In the genomic region with DNA sequence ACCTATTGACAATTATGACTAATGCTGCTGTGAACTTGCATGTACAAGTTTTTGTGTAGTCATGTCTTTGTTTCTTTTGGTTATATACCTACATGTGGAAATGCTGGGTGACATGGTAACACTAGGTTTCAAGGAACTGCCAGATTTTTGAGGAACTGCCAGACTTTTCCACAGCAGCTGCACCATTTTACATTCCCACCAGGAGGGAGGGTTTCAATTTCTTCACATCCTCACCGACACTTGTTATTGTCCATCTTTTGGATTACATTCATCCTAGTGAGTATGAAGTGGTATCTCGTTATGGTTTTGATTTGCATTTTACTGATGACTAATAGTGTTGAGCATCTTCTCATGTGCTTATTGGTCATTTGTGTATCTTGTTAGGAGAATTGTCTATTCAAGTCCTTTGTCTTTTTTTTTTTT, we compare ENCODE assay signal across 27 cellular contexts. TPM values are rescaled to one million over a fixed set of nuclear protein-coding genes. Genes with fewer than 3 reads are reported as not detected.
"Had no signal": no experiment of that assay in that cellular context is flagged by ENCODE, and none has a peak within 500 bp of the region (broad histone marks: within the 10 kb centered on the region; RNA-seq: fewer than 3 reads in every experiment).

No MANE protein-coding gene starts in this region.

- H3K4me3 ChIP-seq: heart left ventricle, left lung, lower lobe of right lung, right lobe of liver, skin epidermis, testis, transverse colon, uterus had no signal

- H3K27me3 ChIP-seq: heart left ventricle, left lung, neutrophil, right lobe of liver, testis, transverse colon, uterus had no signal

- H3K4me1 ChIP-seq: heart left ventricle, left lung, lower lobe of right lung, right lobe of liver, testis, transverse colon, uterus had no signal

- H3K27ac ChIP-seq: heart left ventricle, left lung, lower lobe of right lung, neutrophil, right lobe of liver, testis, transverse colon, uterus had no signal

- DNase-seq: activated CD4-positive, alpha-beta memory T cell treated with anti-CD3 and anti-CD28 coated beads, Interleukin-2, amount 10 ng/mL, durations not matched to agents 7 days and 5 days; activated CD4-positive, alpha-beta T cell treated with anti-CD3 and anti-CD28 coated beads for 1 hour; activated CD4-positive, alpha-beta T cell treated with anti-CD3 and anti-CD28 coated beads, Interleukin-2, amount 10 ng/mL, durations not matched to agents 7 days and 5 days; activated CD8-positive, alpha-beta memory T cell treated with anti-CD3 and anti-CD28 coated beads, Interleukin-2, amount 50 U/mL, for 48 hours; activated T-cell treated with anti-CD3 and anti-CD28 coated beads, Interleukin-2, amount 50 U/mL, for 24 hours; dermis blood vessel endothelial cell; effector CD4-positive, alpha-beta T cell; erythroblast; foreskin fibroblast; heart left ventricle; hypothalamus; immature natural killer cell; left lung; lower lobe of right lung; naive B cell; nephron progenitor cell; right lobe of liver; stimulated activated CD4-positive, alpha-beta T cell treated with anti-CD3 and anti-CD28 coated beads, Interleukin-12 subunit alpha, Interleukin-12 subunit beta, amount 100 ng/mL, for 4 hours; stimulated activated CD4-positive, alpha-beta T cell treated with anti-CD3 and anti-CD28 coated beads, Interleukin-4, amount 100 ng/mL, for 1 hour; stimulated activated naive CD8-positive, alpha-beta T cell treated with anti-CD3 and anti-CD28 coated beads, Interleukin-15, Interleukin-2, amounts not matched to agents 100 U/mL and 50 U/mL, for 24 hours; testis; transverse colon; uterus had no signal

- H3K36me3 ChIP-seq: heart left ventricle, lower lobe of right lung, right lobe of liver, transverse colon, uterus had no signal

- H3K9me3 ChIP-seq: lower lobe of right lung, neutrophil, right lobe of liver, testis, transverse colon, uterus had no signal

- ATAC-seq: activated naive CD4-positive, alpha-beta T cell treated with anti-CD3 and anti-CD28 coated beads, Interleukin-2, amount 50 U/mL, for 72 hours; heart left ventricle; left lung; lower lobe of right lung; right lobe of liver; stimulated activated naive CD8-positive, alpha-beta T cell treated with anti-CD3 and anti-CD28 coated beads, Interleukin-15, Interleukin-2, amounts not matched to agents 100 U/mL and 50 U/mL, for 24 hours had no signal

RNA-seq across cellular contexts. Expression of a gene that starts 13.3 kb away (rescaled TPM):
- total RNA-seq: activated naive CD4-positive, alpha-beta T cell treated with anti-CD3 and anti-CD28 coated beads, Interleukin-2, amount 50 U/mL, for 72 hours; osteocyte had no signal
